31 cellular contexts compared by ENCODE assay signal in the genomic region with DNA sequence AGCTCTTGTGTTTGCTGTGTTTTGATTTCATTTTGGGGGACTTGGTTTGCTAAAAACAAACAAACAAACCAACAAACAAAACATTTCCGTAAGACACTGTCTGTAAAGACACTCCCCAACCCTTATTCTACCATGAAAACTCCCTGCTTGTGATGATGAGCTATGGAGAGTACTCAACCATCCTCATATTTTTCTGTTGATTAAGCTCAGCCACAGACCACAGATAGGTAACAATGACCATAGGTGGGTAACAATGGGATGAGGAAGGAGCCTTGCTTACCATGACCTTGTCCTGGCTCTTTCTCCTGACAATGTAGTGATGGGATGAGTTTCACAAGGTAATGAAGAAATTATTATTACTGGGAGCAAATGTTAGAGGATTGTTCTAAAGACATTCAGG. TPM values are rescaled to one million over a fixed set of nuclear protein-coding genes. Genes with fewer than 3 reads are reported as not detected.
"Had no signal": no experiment of that assay in that cellular context is flagged by ENCODE, and none has a peak within 500 bp of the region (broad histone marks: within the 10 kb centered on the region; RNA-seq: fewer than 3 reads in every experiment).

No MANE protein-coding gene starts in this region.

- H3K9ac ChIP-seq: neural progenitor cell, parathyroid adenoma had no signal

- H2AFZ ChIP-seq: hepatocyte, neural progenitor cell, parathyroid adenoma had no signal

- H3K4me1 ChIP-seq: left lung, lower lobe of right lung, neural progenitor cell, parathyroid adenoma, right atrium auricular region, right lobe of liver, tibial nerve, vagina had no signal

- H3K27ac ChIP-seq: hepatocyte, left lung, lower lobe of right lung, neural progenitor cell, neutrophil, parathyroid adenoma, right atrium auricular region, right lobe of liver, tibial nerve, vagina had no signal

- H3K36me3 ChIP-seq: left lung, lower lobe of right lung, neural progenitor cell, neutrophil, right atrium auricular region, right lobe of liver, tibial nerve, vagina had no signal

- H3K4me3 ChIP-seq: hepatocyte, left lung, lower lobe of right lung, neural progenitor cell, right atrium auricular region, right lobe of liver, smooth muscle cell, tibial nerve, vagina had no signal

- H3K27me3 ChIP-seq: hepatocyte, left lung, neural progenitor cell, neutrophil, right atrium auricular region, right lobe of liver, tibial nerve, vagina had no signal

- H3K4me2 ChIP-seq: hepatocyte, neural progenitor cell, smooth muscle cell had no signal

- H3K79me2 ChIP-seq: hepatocyte, parathyroid adenoma had no signal

- DNase-seq: islet precursor cell; kidney glomerular epithelial cell; left colon; left lung; lower lobe of right lung; mesendoderm; naive B cell; natural killer cell; nephron progenitor cell; occipital lobe; right lobe of liver; stimulated activated CD4-positive, alpha-beta T cell treated with anti-CD3 and anti-CD28 coated beads, Interleukin-1b, Interleukin-23, amount 100 ng/mL, for 48 hours; stimulated activated CD4-positive, alpha-beta T cell treated with anti-CD3 and anti-CD28 coated beads, Interleukin-2, amount 100 ng/mL, for 48 hours; stimulated activated CD4-positive, alpha-beta T cell treated with anti-CD3 and anti-CD28 coated beads, Interleukin-4, amount 100 ng/mL, for 4 hours; stimulated activated CD8-positive, alpha-beta memory T cell treated with anti-CD3 and anti-CD28 coated beads, Interleukin-4, amount 100 ng/mL, for 48 hours; stimulated activated naive CD4-positive, alpha-beta T cell treated with Interleukin-2 at 50 U/mL for 16 hours; stimulated activated naive CD8-positive, alpha-beta T cell treated with anti-CD3 and anti-CD28 coated beads, Interleukin-15, amount 100 ng/mL, for 72 hours; substantia nigra had no signal

- ATAC-seq: left colon; left lung; lower lobe of right lung; natural killer cell; right lobe of liver; stimulated activated memory B cell treated with anti-CD40 and anti-IgM and Interleukin-4, amounts not matched to agents 10 μg/mL and 1 μg/mL and 100 μg/mL, for 72 hours; stimulated activated naive CD8-positive, alpha-beta T cell treated with anti-CD3 and anti-CD28 coated beads, Interleukin-15, amount 100 ng/mL, for 72 hours had no signal

- H3K9me3 ChIP-seq: lower lobe of right lung, neutrophil, right atrium auricular region, right lobe of liver, vagina had no signal

RNA-seq across cellular contexts. Expression of a gene that starts 11.4 kb away (rescaled TPM):
- total RNA-seq: mononuclear cell, natural killer cell, posterior vena cava, pulmonary artery endothelial cell, skeletal muscle tissue, tibial nerve had no signal
